ENCODE assay signal across 20 cellular contexts in the genomic region with DNA sequence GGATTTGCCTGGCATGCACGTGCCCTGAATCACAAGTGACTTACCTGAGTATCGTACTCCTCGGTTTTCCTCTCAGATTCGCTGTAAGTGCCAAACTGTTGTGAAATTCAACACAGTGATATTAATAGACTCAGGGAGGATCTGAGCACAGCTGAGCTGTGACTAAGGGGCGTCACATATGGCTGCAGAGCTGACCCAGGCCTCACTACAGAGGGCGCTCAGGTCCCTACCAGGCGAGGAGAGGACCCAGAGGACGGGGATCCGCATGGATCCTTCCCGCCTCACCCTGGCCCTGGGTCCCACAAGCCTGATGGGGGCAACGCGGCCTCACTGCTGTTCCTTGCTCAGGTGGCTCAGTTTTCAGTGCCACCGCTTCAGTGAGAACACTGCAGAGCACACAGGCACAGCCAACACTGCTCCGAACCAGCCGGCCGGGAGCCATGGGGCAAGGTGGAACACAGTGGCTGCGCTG. TPM values are rescaled to one million over a fixed set of nuclear protein-coding genes. Genes with fewer than 3 reads are reported as not detected.
DNase-seq lines count a peak whose midpoint lies in the region; ATAC-seq and TF ChIP-seq lines count a peak whose summit lies in the region.
"Had no signal": no experiment of that assay in that cellular context is flagged by ENCODE, and none has a peak within 500 bp of the region (broad histone marks: within the 10 kb centered on the region; RNA-seq: fewer than 3 reads in every experiment).

No MANE protein-coding gene starts in this region.

- H3K27ac ChIP-seq in WERI-Rb-1: no peak overlapping the region; the same call in 1 of the 2 replicates
- no peak overlapping the region for H3K27ac ChIP-seq in right lobe of liver
- no peak overlapping the region for H3K27ac ChIP-seq in upper lobe of right lung
- H3K27ac ChIP-seq: brain microvascular endothelial cell, pancreas, transverse colon had no signal

- H3K36me3 Mint-ChIP-seq in activated naive CD4-positive, alpha-beta T cell treated with anti-CD3 and anti-CD28 coated beads, Interleukin-2, amount 10 ng/mL, durations not matched to agents 7 days and 5 days: peaks cover 39% of the 10 kb centered on the region

- no peak overlapping the region for H3K4me3 ChIP-seq in WERI-Rb-1 (ENCODE audit: low read depth, low read length)
- H3K4me3 ChIP-seq in right lobe of liver: no peak overlapping the region
- no peak overlapping the region for H3K4me3 ChIP-seq in upper lobe of right lung
- H3K4me3 ChIP-seq: pancreas, transverse colon had no signal

- DNase-seq in activated naive CD4-positive, alpha-beta T cell treated with anti-CD3 and anti-CD28 coated beads, Interleukin-2, amount 10 ng/mL, durations not matched to agents 7 days and 5 days: peak; percentile 13
- no peak for DNase-seq in activated naive CD4-positive, alpha-beta T cell treated with anti-CD3 and anti-CD28 coated beads, Interleukin-2, amount 50 U/mL, for 16 hours
- peak; percentile 49 for DNase-seq in WERI-Rb-1
- DNase-seq in right lobe of liver: no peak
- peak; percentile 53 for DNase-seq in upper lobe of right lung
- no peak for DNase-seq in occipital lobe (lab: John Stamatoyannopoulos, UW)
- DNase-seq: activated naive CD4-positive, alpha-beta T cell treated with anti-CD3 and anti-CD28 coated beads for 36 hours; brain microvascular endothelial cell; glutamatergic neuron; Karpas-422; NCI-H1436; SIG-M5; T-helper 2 cell; transverse colon had no signal

- 0% methylated on average over 1 of the region's 17 CpGs for WGBS in right lobe of liver (ENCODE audit: insufficient coverage, low coverage, low lambda C conversion rate, missing lambda C conversion rate)

- no peak overlapping the region for H3K4me3 Mint-ChIP-seq in activated naive CD4-positive, alpha-beta T cell treated with anti-CD3 and anti-CD28 coated beads, Interleukin-2, amount 10 ng/mL, durations not matched to agents 7 days and 5 days
- H3K4me3 Mint-ChIP-seq: activated naive CD4-positive, alpha-beta T cell treated with anti-CD3 and anti-CD28 coated beads for 36 hours; CD8-positive, alpha-beta memory T cell; dendritic cell treated with granulocyte-macrophage colony-stimulating factor and Interleukin-4, amounts not matched to agents 40 ng/mL and 50 ng/mL, for 4 days; stimulated activated effector memory CD8-positive, alpha-beta T cell treated with anti-CD3 and anti-CD28 coated beads, Interleukin-12 subunit alpha, Interleukin-12 subunit beta, amount 100 ng/mL, for 72 hours had no signal

- H3K27ac Mint-ChIP-seq in activated naive CD4-positive, alpha-beta T cell treated with anti-CD3 and anti-CD28 coated beads, Interleukin-2, amount 10 ng/mL, durations not matched to agents 7 days and 5 days: no peak overlapping the region
- H3K27ac Mint-ChIP-seq: activated naive CD4-positive, alpha-beta T cell treated with anti-CD3 and anti-CD28 coated beads for 36 hours; dendritic cell treated with granulocyte-macrophage colony-stimulating factor and Interleukin-4, amounts not matched to agents 40 ng/mL and 50 ng/mL, for 4 days; stimulated activated effector memory CD8-positive, alpha-beta T cell treated with anti-CD3 and anti-CD28 coated beads, Interleukin-12 subunit alpha, Interleukin-12 subunit beta, amount 100 ng/mL, for 72 hours had no signal

- TF ChIP-seq CTCF in WERI-Rb-1 (IDR thresholded peaks at IDR 0.05; ENCODE audit: low read depth, low read length) (peak; percentile 46), right lobe of liver (IDR thresholded peaks at IDR 0.05) (no peak), upper lobe of right lung (IDR thresholded peaks at IDR 0.05) (no peak)

- H3K4me1 Mint-ChIP-seq in activated naive CD4-positive, alpha-beta T cell treated with anti-CD3 and anti-CD28 coated beads, Interleukin-2, amount 10 ng/mL, durations not matched to agents 7 days and 5 days: peaks cover 2% of the 10 kb centered on the region

- no peak for TF ChIP-seq POLR2A in right lobe of liver (IDR thresholded peaks at IDR 0.05)

- no peaks in the 10 kb centered on the region for H3K4me1 ChIP-seq in right lobe of liver
- H3K4me1 ChIP-seq in upper lobe of right lung: peaks cover 6% of the 10 kb centered on the region
- H3K4me1 ChIP-seq: pancreas, transverse colon had no signal

- H3K27me3 ChIP-seq in WERI-Rb-1 (ENCODE audit: insufficient read depth, low read depth, severe bottlenecking): no peaks in the 10 kb centered on the region
- no peaks in the 10 kb centered on the region for H3K27me3 ChIP-seq in right lobe of liver
- H3K27me3 ChIP-seq in upper lobe of right lung: no peaks in the 10 kb centered on the region
- H3K27me3 ChIP-seq: brain microvascular endothelial cell, pancreas, transverse colon had no signal

- H3K9me3 ChIP-seq in WERI-Rb-1 (ENCODE audit: severe bottlenecking) (no peaks in the 10 kb centered on the region), right lobe of liver (no peaks in the 10 kb centered on the region), upper lobe of right lung (no peaks in the 10 kb centered on the region)
- H3K9me3 ChIP-seq: pancreas, transverse colon had no signal

- H3K36me3 ChIP-seq in WERI-Rb-1: peaks cover 65% of the 10 kb centered on the region
- peaks cover 0 to 55% (median 35%) of the 10 kb centered on the region in 4 donors for H3K36me3 ChIP-seq in right lobe of liver
- H3K36me3 ChIP-seq in upper lobe of right lung: peaks cover 64% of the 10 kb centered on the region

- H3K9me3 Mint-ChIP-seq in activated naive CD4-positive, alpha-beta T cell treated with anti-CD3 and anti-CD28 coated beads, Interleukin-2, amount 10 ng/mL, durations not matched to agents 7 days and 5 days: no peaks in the 10 kb centered on the region
- H3K9me3 Mint-ChIP-seq: activated naive CD4-positive, alpha-beta T cell treated with anti-CD3 and anti-CD28 coated beads for 36 hours; CD8-positive, alpha-beta memory T cell; dendritic cell treated with granulocyte-macrophage colony-stimulating factor and Interleukin-4, amounts not matched to agents 40 ng/mL and 50 ng/mL, for 4 days; stimulated activated effector memory CD8-positive, alpha-beta T cell treated with anti-CD3 and anti-CD28 coated beads, Interleukin-12 subunit alpha, Interleukin-12 subunit beta, amount 100 ng/mL, for 72 hours had no signal

- peak; percentile 19 to 47 (median 22) for ATAC-seq in right lobe of liver
- ATAC-seq in upper lobe of right lung: peak; percentile 43
- ATAC-seq in GM19455 (IDR thresholded peaks at IDR 0.05; ENCODE audit: unreplicated experiment): no peak
- no peak for ATAC-seq in HG02938 (IDR thresholded peaks at IDR 0.05; ENCODE audit: unreplicated experiment)
- ATAC-seq: stimulated activated effector memory CD8-positive, alpha-beta T cell treated with anti-CD3 and anti-CD28 coated beads, Interleukin-12 subunit alpha, Interleukin-12 subunit beta, amount 100 ng/mL, for 72 hours had no signal

- CTCF ChIA-PET in activated naive CD4-positive, alpha-beta T cell treated with anti-CD3 and anti-CD28 coated beads, Interleukin-2, amount 10 ng/mL, durations not matched to agents 7 days and 5 days (lab: Charles Lee): no interaction called here

- intact Hi-C loops in right lobe of liver (cut with DNase I) (no loop called here), upper lobe of right lung (cut with DNase I) (no loop called here)

- no peaks in the 10 kb centered on the region for H3K27me3 Mint-ChIP-seq in activated naive CD4-positive, alpha-beta T cell treated with anti-CD3 and anti-CD28 coated beads, Interleukin-2, amount 10 ng/mL, durations not matched to agents 7 days and 5 days
- H3K27me3 Mint-ChIP-seq: CD8-positive, alpha-beta memory T cell; dendritic cell treated with granulocyte-macrophage colony-stimulating factor and Interleukin-4, amounts not matched to agents 40 ng/mL and 50 ng/mL, for 4 days had no signal

RNA-seq across cellular contexts. Expression of gene CLPTM1L, which starts 20.1 kb away (rescaled TPM):
- 100 to 1,000 TPM in 4 of 6 experiments, 10 to 100 TPM in 2; 63.8 to 155 (median 128) TPM for total RNA-seq in right lobe of liver
- total RNA-seq in upper lobe of right lung: 153 TPM
- total RNA-seq in occipital lobe: 101 TPM

RNA-seq across cellular contexts. Expression of gene TERT, which starts 29.9 kb away (rescaled TPM):
- total RNA-seq in right lobe of liver (not detected), upper lobe of right lung (not detected), occipital lobe (not detected)
- total RNA-seq: transverse colon had no signal

Comparison
In these comparisons a context has a peak if more than half of its experiments do, and no peak if none do; other contexts are left out.
1. DNase-seq: peak in activated naive CD4-positive, alpha-beta T cell treated with anti-CD3 and anti-CD28 coated beads, Interleukin-2, amount 10 ng/mL, durations not matched to agents 7 days and 5 days (single experiment), WERI-Rb-1 (single experiment) and upper lobe of right lung (single experiment); none in activated naive CD4-positive, alpha-beta T cell treated with anti-CD3 and anti-CD28 coated beads, Interleukin-2, amount 50 U/mL, for 16 hours (single experiment), right lobe of liver (0 of 3) and occipital lobe (single experiment).
2. ATAC-seq: peak in right lobe of liver (4 of 4) and upper lobe of right lung (single experiment); none in GM19455 (single experiment) and HG02938 (single experiment).